Comparison of ENCODE assay signal across 2 cellular contexts in the genomic region with DNA sequence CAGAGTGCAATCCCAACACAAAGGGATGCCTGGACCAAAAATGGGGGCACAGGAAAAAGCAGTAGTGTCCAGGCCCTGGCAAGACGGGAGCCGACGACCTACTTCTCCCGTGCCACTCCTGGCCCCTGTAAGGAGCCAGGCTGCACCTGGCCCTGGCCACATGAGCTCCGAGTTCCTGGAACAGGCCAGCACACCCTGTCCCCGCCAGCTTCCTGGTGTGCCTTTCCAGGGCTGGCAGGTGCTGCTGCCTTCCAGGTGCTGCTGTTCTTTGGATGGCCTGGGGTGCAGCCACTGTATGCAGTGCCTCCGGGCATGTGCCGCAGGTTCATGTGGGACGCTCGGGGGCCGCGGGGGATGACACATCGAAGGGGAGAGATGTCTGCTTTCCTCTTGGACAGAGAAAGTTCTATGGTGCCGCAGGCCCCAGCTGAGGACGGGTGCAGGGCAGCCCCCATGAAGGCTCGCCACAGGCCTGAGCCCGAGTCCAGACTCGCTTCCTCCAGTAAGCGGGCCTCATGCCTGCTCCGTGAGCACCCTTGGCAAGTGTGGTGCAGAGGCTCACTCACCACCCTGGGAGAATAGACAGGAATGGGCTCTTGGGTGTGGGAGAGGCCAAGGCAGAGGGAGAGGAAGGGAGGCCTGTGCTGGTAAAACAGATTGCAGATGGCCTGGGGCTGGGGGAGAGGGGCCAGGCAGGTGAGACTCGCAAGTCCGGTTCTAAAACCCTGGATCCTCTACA.
TF ChIP-seq lines count a peak whose summit lies in the region.

No MANE protein-coding gene starts in this region.

TF ChIP-seq in H1, 55 proteins besides CTCF, POLR2A, EP300 and RAD21:
- no peak for TF ChIP-seq KDM1A (IDR thresholded peaks at IDR 0.05; ENCODE audit: borderline replicate concordance, low read length)
- no peak for TF ChIP-seq MAFK (IDR thresholded peaks at IDR 0.05; ENCODE audit: low read depth, low read length)
- TF ChIP-seq, protein P1, sequence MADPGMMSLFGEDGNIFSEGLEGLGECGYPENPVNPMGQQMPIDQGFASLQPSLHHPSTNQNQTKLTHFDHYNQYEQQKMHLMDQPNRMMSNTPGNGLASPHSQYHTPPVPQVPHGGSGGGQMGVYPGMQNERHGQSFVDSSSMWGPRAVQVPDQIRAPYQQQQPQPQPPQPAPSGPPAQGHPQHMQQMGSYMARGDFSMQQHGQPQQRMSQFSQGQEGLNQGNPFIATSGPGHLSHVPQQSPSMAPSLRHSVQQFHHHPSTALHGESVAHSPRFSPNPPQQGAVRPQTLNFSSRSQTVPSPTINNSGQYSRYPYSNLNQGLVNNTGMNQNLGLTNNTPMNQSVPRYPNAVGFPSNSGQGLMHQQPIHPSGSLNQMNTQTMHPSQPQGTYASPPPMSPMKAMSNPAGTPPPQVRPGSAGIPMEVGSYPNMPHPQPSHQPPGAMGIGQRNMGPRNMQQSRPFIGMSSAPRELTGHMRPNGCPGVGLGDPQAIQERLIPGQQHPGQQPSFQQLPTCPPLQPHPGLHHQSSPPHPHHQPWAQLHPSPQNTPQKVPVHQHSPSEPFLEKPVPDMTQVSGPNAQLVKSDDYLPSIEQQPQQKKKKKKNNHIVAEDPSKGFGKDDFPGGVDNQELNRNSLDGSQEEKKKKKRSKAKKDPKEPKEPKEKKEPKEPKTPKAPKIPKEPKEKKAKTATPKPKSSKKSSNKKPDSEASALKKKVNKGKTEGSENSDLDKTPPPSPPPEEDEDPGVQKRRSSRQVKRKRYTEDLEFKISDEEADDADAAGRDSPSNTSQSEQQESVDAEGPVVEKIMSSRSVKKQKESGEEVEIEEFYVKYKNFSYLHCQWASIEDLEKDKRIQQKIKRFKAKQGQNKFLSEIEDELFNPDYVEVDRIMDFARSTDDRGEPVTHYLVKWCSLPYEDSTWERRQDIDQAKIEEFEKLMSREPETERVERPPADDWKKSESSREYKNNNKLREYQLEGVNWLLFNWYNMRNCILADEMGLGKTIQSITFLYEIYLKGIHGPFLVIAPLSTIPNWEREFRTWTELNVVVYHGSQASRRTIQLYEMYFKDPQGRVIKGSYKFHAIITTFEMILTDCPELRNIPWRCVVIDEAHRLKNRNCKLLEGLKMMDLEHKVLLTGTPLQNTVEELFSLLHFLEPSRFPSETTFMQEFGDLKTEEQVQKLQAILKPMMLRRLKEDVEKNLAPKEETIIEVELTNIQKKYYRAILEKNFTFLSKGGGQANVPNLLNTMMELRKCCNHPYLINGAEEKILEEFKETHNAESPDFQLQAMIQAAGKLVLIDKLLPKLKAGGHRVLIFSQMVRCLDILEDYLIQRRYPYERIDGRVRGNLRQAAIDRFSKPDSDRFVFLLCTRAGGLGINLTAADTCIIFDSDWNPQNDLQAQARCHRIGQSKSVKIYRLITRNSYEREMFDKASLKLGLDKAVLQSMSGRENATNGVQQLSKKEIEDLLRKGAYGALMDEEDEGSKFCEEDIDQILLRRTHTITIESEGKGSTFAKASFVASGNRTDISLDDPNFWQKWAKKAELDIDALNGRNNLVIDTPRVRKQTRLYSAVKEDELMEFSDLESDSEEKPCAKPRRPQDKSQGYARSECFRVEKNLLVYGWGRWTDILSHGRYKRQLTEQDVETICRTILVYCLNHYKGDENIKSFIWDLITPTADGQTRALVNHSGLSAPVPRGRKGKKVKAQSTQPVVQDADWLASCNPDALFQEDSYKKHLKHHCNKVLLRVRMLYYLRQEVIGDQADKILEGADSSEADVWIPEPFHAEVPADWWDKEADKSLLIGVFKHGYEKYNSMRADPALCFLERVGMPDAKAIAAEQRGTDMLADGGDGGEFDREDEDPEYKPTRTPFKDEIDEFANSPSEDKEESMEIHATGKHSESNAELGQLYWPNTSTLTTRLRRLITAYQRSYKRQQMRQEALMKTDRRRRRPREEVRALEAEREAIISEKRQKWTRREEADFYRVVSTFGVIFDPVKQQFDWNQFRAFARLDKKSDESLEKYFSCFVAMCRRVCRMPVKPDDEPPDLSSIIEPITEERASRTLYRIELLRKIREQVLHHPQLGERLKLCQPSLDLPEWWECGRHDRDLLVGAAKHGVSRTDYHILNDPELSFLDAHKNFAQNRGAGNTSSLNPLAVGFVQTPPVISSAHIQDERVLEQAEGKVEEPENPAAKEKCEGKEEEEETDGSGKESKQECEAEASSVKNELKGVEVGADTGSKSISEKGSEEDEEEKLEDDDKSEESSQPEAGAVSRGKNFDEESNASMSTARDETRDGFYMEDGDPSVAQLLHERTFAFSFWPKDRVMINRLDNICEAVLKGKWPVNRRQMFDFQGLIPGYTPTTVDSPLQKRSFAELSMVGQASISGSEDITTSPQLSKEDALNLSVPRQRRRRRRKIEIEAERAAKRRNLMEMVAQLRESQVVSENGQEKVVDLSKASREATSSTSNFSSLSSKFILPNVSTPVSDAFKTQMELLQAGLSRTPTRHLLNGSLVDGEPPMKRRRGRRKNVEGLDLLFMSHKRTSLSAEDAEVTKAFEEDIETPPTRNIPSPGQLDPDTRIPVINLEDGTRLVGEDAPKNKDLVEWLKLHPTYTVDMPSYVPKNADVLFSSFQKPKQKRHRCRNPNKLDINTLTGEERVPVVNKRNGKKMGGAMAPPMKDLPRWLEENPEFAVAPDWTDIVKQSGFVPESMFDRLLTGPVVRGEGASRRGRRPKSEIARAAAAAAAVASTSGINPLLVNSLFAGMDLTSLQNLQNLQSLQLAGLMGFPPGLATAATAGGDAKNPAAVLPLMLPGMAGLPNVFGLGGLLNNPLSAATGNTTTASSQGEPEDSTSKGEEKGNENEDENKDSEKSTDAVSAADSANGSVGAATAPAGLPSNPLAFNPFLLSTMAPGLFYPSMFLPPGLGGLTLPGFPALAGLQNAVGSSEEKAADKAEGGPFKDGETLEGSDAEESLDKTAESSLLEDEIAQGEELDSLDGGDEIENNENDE (IDR thresholded peaks at IDR 0.05; ENCODE audit: insufficient replicate concordance, low read length): no peak
- no peak for TF ChIP-seq SP1 (IDR thresholded peaks at IDR 0.05; ENCODE audit: low read depth, low read length)
- no peak for TF ChIP-seq JUN (IDR thresholded peaks at IDR 0.05; ENCODE audit: low read depth, low read length)
- no peak for TF ChIP-seq CBX5 (IDR thresholded peaks at IDR 0.05; ENCODE audit: low read depth, low read length)
- TF ChIP-seq GTF2F1 (IDR thresholded peaks at IDR 0.05; ENCODE audit: borderline replicate concordance, low read depth, low read length): no peak
- no peak for TF ChIP-seq EZH2 (IDR thresholded peaks at IDR 0.05; ENCODE audit: low read depth, low read length, severe bottlenecking)
- no peak for TF ChIP-seq TBP (IDR thresholded peaks at IDR 0.05; ENCODE audit: low read depth, low read length)
- TF ChIP-seq SP2 (IDR thresholded peaks at IDR 0.05; ENCODE audit: low read length): no peak
- no peak for TF ChIP-seq KDM5A (IDR thresholded peaks at IDR 0.05; ENCODE audit: low read length)
- TF ChIP-seq BRCA1 (IDR thresholded peaks at IDR 0.05; ENCODE audit: low read depth, low read length): no peak
- no peak for TF ChIP-seq CREB1 (IDR thresholded peaks at IDR 0.05)
- TF ChIP-seq SIN3A (conservative IDR thresholded peaks at IDR 0.05 in 1 of 2, IDR thresholded peaks at IDR 0.05 in 1 of 2; ENCODE audit: low read depth in 1 of 2, low read length in 2 of 2): no peak

TF ChIP-seq in HEK293T, 16 proteins besides CTCF, POLR2A, EP300 and RAD21:
- TF ChIP-seq, protein P2, sequence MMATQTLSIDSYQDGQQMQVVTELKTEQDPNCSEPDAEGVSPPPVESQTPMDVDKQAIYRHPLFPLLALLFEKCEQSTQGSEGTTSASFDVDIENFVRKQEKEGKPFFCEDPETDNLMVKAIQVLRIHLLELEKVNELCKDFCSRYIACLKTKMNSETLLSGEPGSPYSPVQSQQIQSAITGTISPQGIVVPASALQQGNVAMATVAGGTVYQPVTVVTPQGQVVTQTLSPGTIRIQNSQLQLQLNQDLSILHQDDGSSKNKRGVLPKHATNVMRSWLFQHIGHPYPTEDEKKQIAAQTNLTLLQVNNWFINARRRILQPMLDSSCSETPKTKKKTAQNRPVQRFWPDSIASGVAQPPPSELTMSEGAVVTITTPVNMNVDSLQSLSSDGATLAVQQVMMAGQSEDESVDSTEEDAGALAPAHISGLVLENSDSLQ (IDR thresholded peaks at IDR 0.05): no peak
- TF ChIP-seq L3MBTL2 (conservative IDR thresholded peaks at IDR 0.05) (no peak), SUZ12 (IDR thresholded peaks at IDR 0.05) (no peak), ARNT (IDR thresholded peaks at IDR 0.05) (no peak), NFRKB (IDR thresholded peaks at IDR 0.05) (no peak), FOXA1 (IDR thresholded peaks at IDR 0.05) (no peak), ZNF384 (IDR thresholded peaks at IDR 0.05) (no peak), CTBP1 (IDR thresholded peaks at IDR 0.05; ENCODE audit: borderline replicate concordance) (no peak), LEF1 (IDR thresholded peaks at IDR 0.05; ENCODE audit: borderline replicate concordance) (no peak), BHLHE40 (IDR thresholded peaks at IDR 0.05; ENCODE audit: borderline replicate concordance) (no peak), FOXM1 (IDR thresholded peaks at IDR 0.05; ENCODE audit: borderline replicate concordance) (no peak), HDGF (IDR thresholded peaks at IDR 0.05; ENCODE audit: borderline replicate concordance) (no peak), SP1 (IDR thresholded peaks at IDR 0.05) (no peak), FOXK2 (IDR thresholded peaks at IDR 0.05) (no peak), TARDBP (IDR thresholded peaks at IDR 0.05) (no peak), ELF4 (IDR thresholded peaks at IDR 0.05) (no peak)
